In the genomic region with DNA sequence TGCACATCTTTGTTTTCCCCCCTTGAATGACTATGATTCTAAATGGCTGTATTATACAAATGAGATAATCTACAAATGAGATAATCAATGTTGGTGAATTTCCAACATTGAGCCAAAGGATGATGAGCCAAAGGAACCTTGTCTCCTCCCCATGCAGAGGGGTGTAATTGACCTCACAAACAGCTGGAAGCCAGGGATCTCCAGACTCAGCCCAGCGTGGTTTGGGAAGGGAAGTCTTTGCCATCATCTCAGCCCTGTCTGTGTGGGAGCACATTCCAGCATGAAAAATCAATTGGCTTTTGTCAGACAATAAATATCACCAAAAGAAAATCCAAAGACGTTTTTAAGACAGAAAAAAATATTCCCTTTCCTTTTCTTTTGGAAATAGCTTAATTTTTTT, we compare ENCODE assay signal across 5 cellular contexts.
"Had no signal": no experiment of that assay in that cellular context is flagged by ENCODE, and none has a peak within 500 bp of the region (broad histone marks: within the 10 kb centered on the region; RNA-seq: fewer than 3 reads in every experiment).

No MANE protein-coding gene starts in this region.

- ATAC-seq: GM23338, HepG2 had no signal

- DNase-seq: H9, HCEC 1CT had no signal

- H2AFZ ChIP-seq: GM23338 had no signal

- H3K4me2 ChIP-seq: GM23338 had no signal

- H3K27ac ChIP-seq: HL-60 had no signal

- H3K4me3 ChIP-seq: GM23338 had no signal
